Comparison of ENCODE assay signal across 11 cellular contexts in genomic region chr7:94374231-94374630, GRCh38. TPM values are rescaled to one million over a fixed set of nuclear protein-coding genes. Genes with fewer than 3 reads are reported as not detected.
DNase-seq lines count a peak whose midpoint lies in the region; ATAC-seq and TF ChIP-seq lines count a peak whose summit lies in the region.
"Had no signal": no experiment of that assay in that cellular context is flagged by ENCODE, and none has a peak within 500 bp of the region (broad histone marks: within the 10 kb centered on the region; RNA-seq: fewer than 3 reads in every experiment).

No MANE protein-coding gene starts in this region.

- no peak overlapping the region for H3K9ac ChIP-seq in mammary epithelial cell (ENCODE audit: insufficient read depth, low read length)

- H3K4me1 ChIP-seq in mammary epithelial cell (ENCODE audit: insufficient read depth, low read length): peaks cover 5% of the 10 kb centered on the region

- H4K20me1 ChIP-seq in mammary epithelial cell (ENCODE audit: insufficient read depth, low read length): no peaks in the 10 kb centered on the region

- H3K27ac ChIP-seq in mammary epithelial cell (ENCODE audit: insufficient read depth, low read depth, low read length): no peak overlapping the region

- TF ChIP-seq CTCF in mammary epithelial cell (conservative IDR thresholded peaks at IDR 0.05 in 1 of 2, IDR thresholded peaks at IDR 0.05 in 1 of 2; ENCODE audit: extremely low read depth in 1 of 2, insufficient read depth in 1 of 2, low read depth in 1 of 2, low read length in 2 of 2): peak in 1 of 2 donors; percentile 6

- no peaks in the 10 kb centered on the region for H3K79me2 ChIP-seq in mammary epithelial cell (ENCODE audit: insufficient read depth, low read length)

- no peaks in the 10 kb centered on the region for H3K27me3 ChIP-seq in mammary epithelial cell (ENCODE audit: insufficient read depth, low read length)

- TF ChIP-seq POLR2A in GM18505 (IDR thresholded peaks at IDR 0.05; ENCODE audit: borderline replicate concordance, extremely low read depth, insufficient read depth, insufficient read length): no peak

- 11% methylated on average over 2 of the region's 2 CpGs for WGBS in mammary epithelial cell (ENCODE audit: low coverage, missing lambda C conversion rate)

- no peaks in the 10 kb centered on the region for H3K9me3 ChIP-seq in mammary epithelial cell (replicated peaks; ENCODE audit: insufficient read depth, low read length)

- DNase-seq in HS-27A (ENCODE audit: low read depth) (peak; percentile 58), mammary epithelial cell (peak; percentile 22), kidney tubule cell (ENCODE audit: low spot score) (peak; percentile 44), stromal cell of bone marrow (ENCODE audit: low read depth) (peak; percentile 94), NCI-H2107 treated with DMSO at 0.1 percent for 48 hours (lab: John Stamatoyannopoulos, UW; ENCODE audit: unreplicated experiment) (no peak)
- DNase-seq in activated CD4-positive, CD25-positive, alpha-beta regulatory T cell (lab: John Stamatoyannopoulos, UW): no peak
- DNase-seq: activated T-cell treated with anti-CD3 and anti-CD28 coated beads, Interleukin-2, amount 50 U/mL, for 4 hours; NCI-H1417 treated with DMSO at 0.1 percent for 48 hours; stimulated activated CD4-positive, alpha-beta T cell treated with anti-CD3 and anti-CD28 coated beads, Interleukin-15, amount 100 ng/mL, for 24 hours had no signal

- CTCF ChIA-PET in mammary epithelial cell (lab: Charles Lee; ENCODE audit: low non-redundant PET): no interaction called here

- dilution Hi-C loops in mammary epithelial cell (cut with HindIII; ENCODE audit: low sequenced_read_pairs): no loop called here

- in situ Hi-C loops in mammary epithelial cell (cut with MboI; ENCODE audit: low sequenced_read_pairs in 2 of 2): no loop called here

- H2AFZ ChIP-seq in mammary epithelial cell (ENCODE audit: low read depth, low read length): peak overlapping the region; percentile 77

- no peaks in the 10 kb centered on the region for H3K36me3 ChIP-seq in mammary epithelial cell (ENCODE audit: insufficient read depth, low read length)

- H3K4me2 ChIP-seq in mammary epithelial cell (ENCODE audit: insufficient read depth, low read depth, low read length): no peak overlapping the region

- no peak for ATAC-seq in HG02981 (IDR thresholded peaks at IDR 0.05; ENCODE audit: unreplicated experiment)
- ATAC-seq in GM18505 (IDR thresholded peaks at IDR 0.05; ENCODE audit: unreplicated experiment): no peak
- ATAC-seq: activated T-cell treated with anti-CD3 and anti-CD28 coated beads, Interleukin-2, amount 50 U/mL, for 4 hours had no signal

- no TSS peak for BruUV-seq in mammary epithelial cell (replicated peaks; lab: Mats Ljungman, UMichigan)

- no peak overlapping the region for H3K4me3 ChIP-seq in mammary epithelial cell (replicated peaks in 1 of 3; ENCODE audit: insufficient read depth in 1 of 3, low read depth in 2 of 3, low read length in 3 of 3)

- intact Hi-C loops in mammary epithelial cell (cut with micrococcal nuclease): no loop called here

RNA-seq across cellular contexts. Expression of gene COL1A2, which starts 20.5 kb away (rescaled TPM):
- 10 to 100 TPM in 1 of 2 donors, under 1 TPM in 1; 0.45 to 13.7 TPM for total RNA-seq in mammary epithelial cell
- polyA plus RNA-seq in mammary epithelial cell: 0.60 TPM
- 0.31 TPM for polyA minus RNA-seq in mammary epithelial cell

Comparison
In these comparisons a context has a peak if more than half of its experiments do, and no peak if none do; other contexts are left out.
1. DNase-seq: peak in HS-27A (single experiment), mammary epithelial cell (single experiment), kidney tubule cell (single experiment) and stromal cell of bone marrow (single experiment); none in NCI-H2107 treated with DMSO at 0.1 percent for 48 hours (single experiment) and activated CD4-positive, CD25-positive, alpha-beta regulatory T cell (0 of 4).